In genomic region chr6:36625161-36625919, GRCh38 we compare ENCODE assay signal across 9 cellular contexts. TPM values are rescaled to one million over a fixed set of nuclear protein-coding genes. Genes with fewer than 3 reads are reported as not detected.
DNase-seq lines count a peak whose midpoint lies in the region; ATAC-seq, FAIRE-seq and TF ChIP-seq lines count a peak whose summit lies in the region.
"Had no signal": no experiment of that assay in that cellular context is flagged by ENCODE, and none has a peak within 500 bp of the region (broad histone marks: within the 10 kb centered on the region; RNA-seq: fewer than 3 reads in every experiment).

No MANE protein-coding gene starts in this region.

- H3K4me3 ChIP-seq in A549: no peak overlapping the region
- peak overlapping the region in 1 of 2 donors; percentile 4 for H3K4me3 ChIP-seq in ascending aorta
- no peak overlapping the region for H3K4me3 ChIP-seq in right lobe of liver
- H3K4me3 ChIP-seq in esophagus muscularis mucosa: no peak overlapping the region
- no peak overlapping the region for H3K4me3 ChIP-seq in mammary epithelial cell (replicated peaks in 1 of 3; ENCODE audit: insufficient read depth in 1 of 3, low read depth in 2 of 3, low read length in 3 of 3)
- H3K4me3 ChIP-seq in CD4-positive, alpha-beta memory T cell (ENCODE audit: low read length in 2 of 2): no peak overlapping the region

- FAIRE-seq in A549 (lab: Jason Lieb, UNC): no peak
- no peak for FAIRE-seq in GM12891 (lab: Jason Lieb, UNC)

- no peak overlapping the region for H2AFZ ChIP-seq in mammary epithelial cell (ENCODE audit: low read depth, low read length)

- ATAC-seq in A549 (no peak), right lobe of liver (no peak)

- CTCF ChIA-PET in A549 (lab: Yijun Ruan, JAX) (interaction anchor here (0.9 to 5.8 kb wide), 16 partner anchors 8 to 133 kb away, joined by 3 to 92 read pairs (median 8); partner anchors contain the start of gene CDKN1A), mammary epithelial cell (lab: Charles Lee; ENCODE audit: low non-redundant PET) (no interaction called here)
- CTCF ChIA-PET in CD4-positive, alpha-beta memory T cell (lab: Charles Lee; ENCODE audit: partially characterized antibody): interaction anchor here (0.9 to 4.4 kb wide), 11 partner anchors 11 to 393 kb away, joined by 3 to 66 read pairs (median 7); partner anchors contain the start of gene CDKN1A

- intact Hi-C loops in ascending aorta (cut with DNase I) (loop anchor here (1.0 to 10.0 kb wide), 3 partner anchors 55 to 359 kb away; partner anchors contain the start of gene MTCH1), right lobe of liver (cut with DNase I) (loop anchor here in 1 of 2 donors (5.0 kb wide), 1 partner anchor 52 kb away; the partner anchor contains the start of gene CDKN1A), esophagus muscularis mucosa (cut with DNase I) (loop anchor here (2.0 to 10.0 kb wide), 2 partner anchors 133 to 229 kb away; no protein-coding TSS in a partner anchor), mammary epithelial cell (cut with micrococcal nuclease) (no loop called here)
- intact Hi-C loops in CD4-positive, alpha-beta memory T cell (cut with micrococcal nuclease): no loop called here

- no peak for TF ChIP-seq EP300 in A549 (IDR thresholded peaks at IDR 0.05)
- no peak for TF ChIP-seq EP300 in esophagus muscularis mucosa (IDR thresholded peaks at IDR 0.05)

- no peaks in the 10 kb centered on the region for H3K79me2 ChIP-seq in mammary epithelial cell (ENCODE audit: insufficient read depth, low read length)

- WGBS in A549 (ENCODE audit: missing lambda C conversion rate): 68% methylated on average over 4 of the region's 5 CpGs
- WGBS in right lobe of liver (ENCODE audit: insufficient coverage, low coverage, low lambda C conversion rate, missing lambda C conversion rate): 46% methylated on average over 5 of the region's 5 CpGs
- WGBS in esophagus muscularis mucosa: 74% methylated on average over 5 of the region's 5 CpGs
- WGBS in mammary epithelial cell (ENCODE audit: low coverage, missing lambda C conversion rate): 84% methylated on average over 4 of the region's 5 CpGs

- H3K9me3 Mint-ChIP-seq in CD4-positive, alpha-beta memory T cell: no peaks in the 10 kb centered on the region

- H3K27me3 ChIP-seq in ascending aorta (no peaks in the 10 kb centered on the region), right lobe of liver (no peaks in the 10 kb centered on the region), esophagus muscularis mucosa (no peaks in the 10 kb centered on the region), mammary epithelial cell (ENCODE audit: insufficient read depth, low read length) (no peaks in the 10 kb centered on the region)
- no peaks in the 10 kb centered on the region for H3K27me3 ChIP-seq in CD4-positive, alpha-beta memory T cell (ENCODE audit: insufficient read depth, low read length)

- no peak for TF ChIP-seq RAD21 in A549 (conservative IDR thresholded peaks at IDR 0.05 in 1 of 2, IDR thresholded peaks at IDR 0.05 in 1 of 2)

- no peak overlapping the region for H3K4me3 Mint-ChIP-seq in CD4-positive, alpha-beta memory T cell

- POLR2A ChIA-PET in A549 (lab: Yijun Ruan, JAX): interaction anchor here (1.6 kb wide), 1 partner anchor 54 kb away, joined by 13 read pairs; the partner anchor contains the start of gene CDKN1A
- POLR2A ChIA-PET in CD4-positive, alpha-beta memory T cell (lab: Charles Lee; ENCODE audit: partially characterized antibody): interaction anchor here (1.3 kb wide), 1 partner anchor 10 kb away, joined by 6 read pairs; no protein-coding TSS in a partner anchor

- peaks cover 25% of the 10 kb centered on the region for H3K4me1 ChIP-seq in A549
- peaks cover 24 to 50% of the 10 kb centered on the region in 2 donors for H3K4me1 ChIP-seq in ascending aorta
- H3K4me1 ChIP-seq in right lobe of liver: peaks cover 0 to 32% (median 4%) of the 10 kb centered on the region in 4 donors
- peaks cover 43 to 61% (median 54%) of the 10 kb centered on the region in 4 donors for H3K4me1 ChIP-seq in esophagus muscularis mucosa
- H3K4me1 ChIP-seq in mammary epithelial cell (ENCODE audit: insufficient read depth, low read length): peaks cover 3% of the 10 kb centered on the region
- H3K4me1 ChIP-seq in CD4-positive, alpha-beta memory T cell (ENCODE audit: insufficient read depth, low read length): peaks cover 9% of the 10 kb centered on the region

- H3K4me2 ChIP-seq in A549: peak overlapping the region; percentile 27; the same call in 1 of the 3 replicates
- H3K4me2 ChIP-seq in mammary epithelial cell (ENCODE audit: insufficient read depth, low read depth, low read length): no peak overlapping the region

- dilution Hi-C loops in mammary epithelial cell (cut with HindIII; ENCODE audit: low sequenced_read_pairs): no loop called here

- H3K9ac ChIP-seq in mammary epithelial cell (ENCODE audit: insufficient read depth, low read length): no peak overlapping the region

- H3K9me3 ChIP-seq in A549 (no peaks in the 10 kb centered on the region), ascending aorta (no peaks in the 10 kb centered on the region), right lobe of liver (no peaks in the 10 kb centered on the region), esophagus muscularis mucosa (no peaks in the 10 kb centered on the region), mammary epithelial cell (replicated peaks; ENCODE audit: insufficient read depth, low read length) (no peaks in the 10 kb centered on the region)
- no peaks in the 10 kb centered on the region for H3K9me3 ChIP-seq in CD4-positive, alpha-beta memory T cell (ENCODE audit: control insufficient read depth in 1 of 2, low read length in 2 of 2)

- peak overlapping the region; percentile 41 to 49; a peak in 3 of 6 replicates for H3K27ac ChIP-seq in A549
- H3K27ac ChIP-seq in ascending aorta: peak overlapping the region; percentile 77 to 85
- H3K27ac ChIP-seq in right lobe of liver: no peak overlapping the region
- H3K27ac ChIP-seq in esophagus muscularis mucosa (replicated peaks in 1 of 4): peak overlapping the region in 2 of 4 donors; percentile 3
- H3K27ac ChIP-seq in mammary epithelial cell (ENCODE audit: insufficient read depth, low read depth, low read length): no peak overlapping the region
- H3K27ac ChIP-seq in CD4-positive, alpha-beta memory T cell (ENCODE audit: low read depth, low read length): no peak overlapping the region

- H3K27ac Mint-ChIP-seq in CD4-positive, alpha-beta memory T cell: no peak overlapping the region

- in situ Hi-C loops in mammary epithelial cell (cut with MboI; ENCODE audit: low sequenced_read_pairs in 2 of 2): loop anchor here in 1 of 2 donors (10.0 kb wide), 1 partner anchor 49 kb away; the partner anchor contains the start of gene CDKN1A

- no peaks in the 10 kb centered on the region for H3K36me3 ChIP-seq in ascending aorta
- H3K36me3 ChIP-seq in right lobe of liver: no peaks in the 10 kb centered on the region
- no peaks in the 10 kb centered on the region for H3K36me3 ChIP-seq in esophagus muscularis mucosa
- no peaks in the 10 kb centered on the region for H3K36me3 ChIP-seq in mammary epithelial cell (ENCODE audit: insufficient read depth, low read length)
- H3K36me3 ChIP-seq in CD4-positive, alpha-beta memory T cell (ENCODE audit: insufficient read depth, low read length): no peaks in the 10 kb centered on the region

- H3K36me3 Mint-ChIP-seq in CD4-positive, alpha-beta memory T cell: no peaks in the 10 kb centered on the region

- no peak for DNase-seq in A549 (ENCODE audit: low read depth in 1 of 2, low spot score in 1 of 2)
- peak; percentile 97 for DNase-seq in LHCN-M2 (ENCODE audit: low read depth)
- DNase-seq in ascending aorta (ENCODE audit: low spot score in 2 of 2): peak in 1 of 2 donors; percentile 79
- DNase-seq in right lobe of liver: peak in 2 of 3 donors; percentile 2 to 14
- DNase-seq in esophagus muscularis mucosa (ENCODE audit: extremely low spot score): no peak
- no peak for DNase-seq in mammary epithelial cell
- no peak for DNase-seq in GM12891 (ENCODE audit: insufficient read length, low spot score)
- no peak for DNase-seq in CD4-positive, alpha-beta memory T cell
- DNase-seq: activated naive CD4-positive, alpha-beta T cell treated with anti-CD3 and anti-CD28 coated beads, Interleukin-2, amount 50 U/mL, for 16 hours had no signal

- no TSS peak for BruUV-seq in mammary epithelial cell (replicated peaks; lab: Mats Ljungman, UMichigan)

- H4K20me1 ChIP-seq in mammary epithelial cell (ENCODE audit: insufficient read depth, low read length): no peaks in the 10 kb centered on the region

- TF ChIP-seq POLR2A in A549 (IDR thresholded peaks at IDR 0.05; ENCODE audit: low read length): no peak
- no peak for TF ChIP-seq POLR2A in right lobe of liver (IDR thresholded peaks at IDR 0.05)
- TF ChIP-seq POLR2A in esophagus muscularis mucosa (IDR thresholded peaks at IDR 0.05; ENCODE audit: low read depth): no peak
- no peak for TF ChIP-seq POLR2A in GM12891 (IDR thresholded peaks at IDR 0.05; ENCODE audit: low read depth, low read length)

- H3K27me3 Mint-ChIP-seq in CD4-positive, alpha-beta memory T cell: no peaks in the 10 kb centered on the region

- no peak for TF ChIP-seq CTCF in A549 (IDR thresholded peaks at IDR 0.05)
- TF ChIP-seq CTCF in ascending aorta (IDR thresholded peaks at IDR 0.05): no peak
- TF ChIP-seq CTCF in right lobe of liver (IDR thresholded peaks at IDR 0.05): no peak
- no peak for TF ChIP-seq CTCF in esophagus muscularis mucosa (IDR thresholded peaks at IDR 0.05)
- TF ChIP-seq CTCF in mammary epithelial cell (conservative IDR thresholded peaks at IDR 0.05 in 1 of 2, IDR thresholded peaks at IDR 0.05 in 1 of 2; ENCODE audit: extremely low read depth in 1 of 2, insufficient read depth in 1 of 2, low read depth in 1 of 2, low read length in 2 of 2): no peak

- H3K4me1 Mint-ChIP-seq in CD4-positive, alpha-beta memory T cell: peaks cover 5 to 16% (median 9%) of the 10 kb centered on the region in 4 donors

RNA-seq across cellular contexts. Expression of gene SRSF3, which starts 31.2 kb away (rescaled TPM):
- polyA plus RNA-seq in A549 (2011; rRNA removed) (339 and 652 TPM in 2 replicates), A549 (2017; fragmentation: RNase III; extraction: RNeasy Plus Mini Kit Qiagen cat#74134 plus additional on column Dnase treatment) (582 to 629 TPM (median 605 TPM) in 3 replicates), mammary epithelial cell (394 TPM)
- polyA plus RNA-seq in A549 (2012; cell fraction: cytosol; rRNA removed): 383 and 445 TPM in 2 replicates
- 207 and 251 TPM in 2 replicates for polyA plus RNA-seq in A549 (2012; cell fraction: nucleus; rRNA removed)
- 152 and 175 TPM in 2 replicates for polyA minus RNA-seq in A549 (2011; rRNA and poly(A)+ RNA removed)
- total RNA-seq in LHCN-M2 (2014; rRNA removed) (137 and 181 TPM in 2 replicates), ascending aorta (94.7 TPM), right lobe of liver (100 to 1,000 TPM in 2 of 6 experiments, 10 to 100 TPM in 4; 36.8 to 103 (median 71.4) TPM), esophagus muscularis mucosa (100 to 1,000 TPM; 149 to 226 (median 180) TPM), mammary epithelial cell (100 to 1,000 TPM; 167 to 323 TPM)
- polyA plus RNA-seq in LHCN-M2 (2012): 287 TPM
- 185 TPM for polyA minus RNA-seq in mammary epithelial cell
- polyA plus RNA-seq in GM12891 (2012; ENCODE audit: low read depth, missing spikeins): 352 TPM
- 100 to 1,000 TPM; 337 to 350 TPM for total RNA-seq in CD4-positive, alpha-beta memory T cell
- polyA plus RNA-seq in CD4-positive, alpha-beta memory T cell: 100 to 1,000 TPM; 293 to 328 TPM

RNA-seq across cellular contexts. Expression of gene CDKN1A, which starts 53.2 kb away (rescaled TPM):
- polyA plus RNA-seq in A549 (2011; rRNA removed) (183 and 192 TPM in 2 replicates), A549 (2017; fragmentation: RNase III; extraction: RNeasy Plus Mini Kit Qiagen cat#74134 plus additional on column Dnase treatment) (118 to 137 TPM (median 130 TPM) in 3 replicates), mammary epithelial cell (414 TPM)
- polyA plus RNA-seq in A549 (2012; cell fraction: cytosol; rRNA removed): 77.4 and 110 TPM in 2 replicates
- 75.0 and 97.2 TPM in 2 replicates for polyA plus RNA-seq in A549 (2012; cell fraction: nucleus; rRNA removed)
- polyA minus RNA-seq in A549 (2011; rRNA and poly(A)+ RNA removed): 91.6 and 101 TPM in 2 replicates
- total RNA-seq in LHCN-M2 (2014; rRNA removed) (560 and 669 TPM in 2 replicates), ascending aorta (353 TPM), right lobe of liver (100 to 1,000 TPM in 1 of 6 experiments, 10 to 100 TPM in 5; 20.0 to 124 (median 58.6) TPM), esophagus muscularis mucosa (100 to 1,000 TPM in 2 of 4 donors, 10 to 100 TPM in 2; 47.3 to 613 (median 93.3) TPM), mammary epithelial cell (100 to 1,000 TPM; 687 to 707 TPM)
- polyA plus RNA-seq in LHCN-M2 (2012): 537 TPM
- 451 TPM for polyA minus RNA-seq in mammary epithelial cell
- polyA plus RNA-seq in GM12891 (2012; ENCODE audit: low read depth, missing spikeins): 206 TPM
- 10 to 100 TPM; 10.5 to 12.9 TPM for total RNA-seq in CD4-positive, alpha-beta memory T cell
- 10 to 100 TPM in 1 of 2 donors, 1 to 10 TPM in 1; 3.3 to 20.6 TPM for polyA plus RNA-seq in CD4-positive, alpha-beta memory T cell

Comparison
In these comparisons a context has a peak if more than half of its experiments do, and no peak if none do; other contexts are left out.
1. DNase-seq: peak in LHCN-M2 (single experiment) and right lobe of liver (2 of 3); none in A549 (0 of 2), esophagus muscularis mucosa (single experiment), mammary epithelial cell (single experiment), GM12891 (single experiment) and CD4-positive, alpha-beta memory T cell (0 of 5).
2. H3K27ac ChIP-seq: peak in A549 (2 of 2) and ascending aorta (2 of 2); none in right lobe of liver (0 of 3), mammary epithelial cell (single experiment) and CD4-positive, alpha-beta memory T cell (single experiment).
3. intact Hi-C loops: an anchor here in ascending aorta (1.0 to 10.0 kb wide) and esophagus muscularis mucosa (2.0 to 10.0 kb wide); none called in mammary epithelial cell and CD4-positive, alpha-beta memory T cell.